In the genomic region with DNA sequence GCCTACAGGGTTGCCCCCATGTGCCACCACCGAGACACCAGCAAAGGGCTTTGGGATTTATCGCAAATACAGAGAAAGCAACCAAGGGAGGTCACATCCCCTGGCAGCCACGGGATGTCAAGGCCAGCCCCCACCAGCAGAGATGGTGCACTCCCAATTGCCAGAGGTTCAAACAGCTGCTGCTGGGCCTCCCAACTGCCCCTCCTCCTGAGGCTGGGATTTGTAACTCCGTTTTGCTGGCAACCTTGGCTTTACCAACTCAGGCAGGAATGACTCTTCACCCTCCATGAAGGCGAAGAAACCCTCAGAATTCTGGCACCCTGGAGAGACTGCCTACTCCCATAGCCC, we compare ENCODE assay signal across 19 cellular contexts.
"Had no signal": no experiment of that assay in that cellular context is flagged by ENCODE, and none has a peak within 500 bp of the region (broad histone marks: within the 10 kb centered on the region; RNA-seq: fewer than 3 reads in every experiment).

No MANE protein-coding gene starts in this region.

- H3K27me3 Mint-ChIP-seq: memory B cell; naive B cell; progenitor cell of endocrine pancreas; stimulated activated memory B cell treated with anti-CD40 and anti-IgM and Interleukin-4, amounts not matched to agents 10 μg/mL and 1 μg/mL and 100 μg/mL, for 72 hours; type B pancreatic cell had no signal

- H3K27me3 ChIP-seq: dorsolateral prefrontal cortex, neural progenitor cell, testis, tibial artery had no signal

- DNase-seq: effector CD4-positive, alpha-beta T cell; hypothalamus; left ventricle myocardium superior; mucosa of descending colon; naive B cell; stimulated activated CD4-positive, alpha-beta T cell treated with anti-CD3 and anti-CD28 coated beads, Interleukin-4, amount 100 ng/mL, for 4 hours; stimulated activated naive CD8-positive, alpha-beta T cell treated with anti-CD3 and anti-CD28 coated beads, Interleukin-15, Interleukin-2, amounts not matched to agents 100 U/mL and 50 U/mL, for 24 hours; testis; tibial artery had no signal

- H3K9me3 Mint-ChIP-seq: memory B cell; naive B cell; nephron; neural progenitor cell; stimulated activated memory B cell treated with anti-CD40 and anti-IgM and Interleukin-4, amounts not matched to agents 10 μg/mL and 1 μg/mL and 100 μg/mL, for 72 hours; type B pancreatic cell had no signal

- H3K36me3 Mint-ChIP-seq: memory B cell; naive B cell; neural progenitor cell; stimulated activated memory B cell treated with anti-CD40 and anti-IgM and Interleukin-4, amounts not matched to agents 10 μg/mL and 1 μg/mL and 100 μg/mL, for 72 hours; type B pancreatic cell had no signal

- H3K36me3 ChIP-seq: neural progenitor cell had no signal

- H3K4me1 ChIP-seq: neural progenitor cell, parathyroid adenoma had no signal

- H3K4me3 ChIP-seq: dorsolateral prefrontal cortex, lung, mucosa of descending colon, neural progenitor cell, testis, tibial artery had no signal

- H3K9ac ChIP-seq: neural progenitor cell, parathyroid adenoma had no signal

- H3K4me3 Mint-ChIP-seq: memory B cell; nephron; neural progenitor cell; stimulated activated memory B cell treated with anti-CD40 and anti-IgM and Interleukin-4, amounts not matched to agents 10 μg/mL and 1 μg/mL and 100 μg/mL, for 72 hours; type B pancreatic cell had no signal

- ATAC-seq: left ventricle myocardium superior; sciatic nerve; stimulated activated memory B cell treated with anti-CD40 and anti-IgM and Interleukin-4, amounts not matched to agents 10 μg/mL and 1 μg/mL and 100 μg/mL, for 72 hours; stimulated activated naive CD8-positive, alpha-beta T cell treated with anti-CD3 and anti-CD28 coated beads, Interleukin-15, Interleukin-2, amounts not matched to agents 100 U/mL and 50 U/mL, for 24 hours had no signal

- H3K27ac Mint-ChIP-seq: memory B cell, nephron, neural progenitor cell, progenitor cell of endocrine pancreas, type B pancreatic cell had no signal

- H3K27ac ChIP-seq: neural progenitor cell, parathyroid adenoma, testis, tibial artery had no signal

- H3K9me3 ChIP-seq: mucosa of descending colon, testis, tibial artery had no signal
